In the genomic region with DNA sequence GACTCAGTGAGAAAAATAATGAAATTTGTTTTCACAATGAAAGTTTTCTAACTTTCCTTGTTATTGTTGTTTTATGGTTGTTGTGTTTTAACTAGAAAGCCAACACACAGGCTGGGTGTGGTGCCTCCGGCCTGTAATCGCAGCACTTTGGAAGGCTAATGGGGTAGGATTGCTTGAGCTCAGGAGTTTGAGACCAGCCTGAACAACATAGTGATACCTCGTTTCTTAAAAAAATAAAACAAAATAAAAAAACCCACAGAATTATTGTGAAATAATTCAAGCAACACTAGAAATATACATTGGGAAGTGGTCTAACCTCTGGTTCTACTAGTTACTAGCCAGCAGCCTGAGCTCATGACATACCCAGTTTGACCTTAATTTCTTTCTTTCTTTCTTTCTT, we compare ENCODE assay signal across 14 cellular contexts. TPM values are rescaled to one million over a fixed set of nuclear protein-coding genes. Genes with fewer than 3 reads are reported as not detected.
DNase-seq lines count a peak whose midpoint lies in the region; ATAC-seq and TF ChIP-seq lines count a peak whose summit lies in the region.
"Had no signal": no experiment of that assay in that cellular context is flagged by ENCODE, and none has a peak within 500 bp of the region (broad histone marks: within the 10 kb centered on the region; RNA-seq: fewer than 3 reads in every experiment).

No MANE protein-coding gene starts in this region.

- TF ChIP-seq POLR2A in heart left ventricle (IDR thresholded peaks at IDR 0.05) = no peak

- in situ Hi-C loops in brain microvascular endothelial cell (cut with HindIII; ENCODE audit: low pct_ligation_motif_present, low sequenced_read_pairs) = no loop called here

- H3K36me3 ChIP-seq in heart left ventricle (peaks cover 0 to 23% (median 0%) of the 10 kb centered on the region in 9 donors), brain microvascular endothelial cell (replicated peaks) (no peaks in the 10 kb centered on the region), lower lobe of right lung (no peaks in the 10 kb centered on the region)

- H3K27ac Mint-ChIP-seq in activated T-helper 1 cell treated with anti-CD3 and anti-CD28 coated beads, Interleukin-12 subunit alpha, Interleukin-12 subunit beta, Interleukin-2, Interleukin-4 antibody, amounts not matched to agents 30 ng/mL and 10 ng/mL and 1 ng/mL, durations not matched to agents 14 hours and 24 hours and 36 hours = no peak overlapping the region
- H3K27ac Mint-ChIP-seq: activated CD8-positive, alpha-beta memory T cell treated with anti-CD3 and anti-CD28 coated beads, Interleukin-2, amount 10 ng/mL, durations not matched to agents 7 days and 5 days had no signal

- H3K27ac ChIP-seq in heart left ventricle (peak overlapping the region in 9 of 12 donors; percentile 2 to 95 (median 35)), brain microvascular endothelial cell (peak overlapping the region; percentile 81), lower lobe of right lung (peak overlapping the region; percentile 72)
- H3K27ac ChIP-seq: SK-N-MC had no signal

- intact Hi-C loops in heart left ventricle (cut with DNase I) (no loop called here), cardiac septum (cut with DNase I) (no loop called here), lower lobe of right lung (cut with DNase I) (no loop called here)
- intact Hi-C loops in activated T-helper 1 cell treated with anti-CD3 and anti-CD28 coated beads, Interleukin-12 subunit alpha, Interleukin-12 subunit beta, Interleukin-2, Interleukin-4 antibody, amounts not matched to agents 30 ng/mL and 10 ng/mL and 1 ng/mL, durations not matched to agents 14 hours and 24 hours and 36 hours (cut with micrococcal nuclease) = no loop called here

- H3K9me3 ChIP-seq in heart left ventricle = no peaks in the 10 kb centered on the region
- H3K9me3 ChIP-seq in lower lobe of right lung = no peaks in the 10 kb centered on the region

- H3K27me3 ChIP-seq in heart left ventricle = no peaks in the 10 kb centered on the region
- no peaks in the 10 kb centered on the region for H3K27me3 ChIP-seq in brain microvascular endothelial cell (replicated peaks)
- H3K27me3 ChIP-seq in lower lobe of right lung (ENCODE audit: low read depth) = no peaks in the 10 kb centered on the region

- H3K4me1 ChIP-seq in heart left ventricle (peaks cover 0 to 43% (median 0%) of the 10 kb centered on the region in 12 donors), lower lobe of right lung (peaks cover 16% of the 10 kb centered on the region)

- ATAC-seq in heart left ventricle (peak in 2 of 4 donors; percentile 22 to 56), lower lobe of right lung (peak; percentile 58 to 66), GM19351 (IDR thresholded peaks at IDR 0.05; ENCODE audit: unreplicated experiment) (no peak)
- ATAC-seq: activated CD8-positive, alpha-beta memory T cell treated with anti-CD3 and anti-CD28 coated beads, Interleukin-2, amount 10 ng/mL, durations not matched to agents 7 days and 5 days had no signal

- H3K4me3 Mint-ChIP-seq in activated T-helper 1 cell treated with anti-CD3 and anti-CD28 coated beads, Interleukin-12 subunit alpha, Interleukin-12 subunit beta, Interleukin-2, Interleukin-4 antibody, amounts not matched to agents 30 ng/mL and 10 ng/mL and 1 ng/mL, durations not matched to agents 14 hours and 24 hours and 36 hours = no peak overlapping the region
- H3K4me3 Mint-ChIP-seq: activated CD8-positive, alpha-beta memory T cell treated with anti-CD3 and anti-CD28 coated beads, Interleukin-2, amount 10 ng/mL, durations not matched to agents 7 days and 5 days had no signal

- no peaks in the 10 kb centered on the region for H3K36me3 Mint-ChIP-seq in activated T-helper 1 cell treated with anti-CD3 and anti-CD28 coated beads, Interleukin-12 subunit alpha, Interleukin-12 subunit beta, Interleukin-2, Interleukin-4 antibody, amounts not matched to agents 30 ng/mL and 10 ng/mL and 1 ng/mL, durations not matched to agents 14 hours and 24 hours and 36 hours (ENCODE audit: low read depth)
- H3K36me3 Mint-ChIP-seq: activated CD8-positive, alpha-beta memory T cell treated with anti-CD3 and anti-CD28 coated beads, Interleukin-2, amount 10 ng/mL, durations not matched to agents 7 days and 5 days had no signal

- H3K4me3 ChIP-seq in heart left ventricle (peak overlapping the region in 7 of 12 donors; percentile 1 to 54 (median 23)), brain microvascular endothelial cell (ENCODE audit: low read depth, low read length) (peak overlapping the region; percentile 13), lower lobe of right lung (peak overlapping the region; percentile 10)
- H3K4me3 ChIP-seq: SK-N-MC had no signal

- no peaks in the 10 kb centered on the region for H3K9me3 Mint-ChIP-seq in activated T-helper 1 cell treated with anti-CD3 and anti-CD28 coated beads, Interleukin-12 subunit alpha, Interleukin-12 subunit beta, Interleukin-2, Interleukin-4 antibody, amounts not matched to agents 30 ng/mL and 10 ng/mL and 1 ng/mL, durations not matched to agents 14 hours and 24 hours and 36 hours

- peaks cover 26% of the 10 kb centered on the region for H3K4me1 Mint-ChIP-seq in activated T-helper 1 cell treated with anti-CD3 and anti-CD28 coated beads, Interleukin-12 subunit alpha, Interleukin-12 subunit beta, Interleukin-2, Interleukin-4 antibody, amounts not matched to agents 30 ng/mL and 10 ng/mL and 1 ng/mL, durations not matched to agents 14 hours and 24 hours and 36 hours (ENCODE audit: low read depth)

- TF ChIP-seq CTCF in heart left ventricle (IDR thresholded peaks at IDR 0.05) = no peak
- no peak for TF ChIP-seq CTCF in brain microvascular endothelial cell (IDR thresholded peaks at IDR 0.05; ENCODE audit: low read depth, low read length, missing control alignments)
- TF ChIP-seq CTCF in lower lobe of right lung (IDR thresholded peaks at IDR 0.05) = no peak

- 72 to 78% (median 74%) methylated on average over 3 of the region's 3 CpGs for WGBS in heart left ventricle, 4 donors

- H3K27me3 Mint-ChIP-seq in activated T-helper 1 cell treated with anti-CD3 and anti-CD28 coated beads, Interleukin-12 subunit alpha, Interleukin-12 subunit beta, Interleukin-2, Interleukin-4 antibody, amounts not matched to agents 30 ng/mL and 10 ng/mL and 1 ng/mL, durations not matched to agents 14 hours and 24 hours and 36 hours (ENCODE audit: insufficient read depth) = peaks cover 3% of the 10 kb centered on the region
- H3K27me3 Mint-ChIP-seq: activated CD8-positive, alpha-beta memory T cell treated with anti-CD3 and anti-CD28 coated beads, Interleukin-2, amount 10 ng/mL, durations not matched to agents 7 days and 5 days had no signal

- DNase-seq in heart left ventricle (no peak), cardiac septum (ENCODE audit: low spot score) (no peak), brain microvascular endothelial cell (no peak), lower lobe of right lung (no peak), NCI-H446 (lab: John Stamatoyannopoulos, UW) (no peak), globus pallidus (ENCODE audit: low spot score) (no peak)
- no peak for DNase-seq in activated T-helper 1 cell treated with anti-CD3 and anti-CD28 coated beads, Interleukin-12 subunit alpha, Interleukin-12 subunit beta, Interleukin-2, Interleukin-4 antibody, amounts not matched to agents 30 ng/mL and 10 ng/mL and 1 ng/mL, durations not matched to agents 14 hours and 24 hours and 36 hours (ENCODE audit: low spot score)
- DNase-seq: ACHN; activated CD8-positive, alpha-beta memory T cell treated with anti-CD3 and anti-CD28 coated beads, Interleukin-2, amount 10 ng/mL, durations not matched to agents 7 days and 5 days; glutamatergic neuron; NCI-H1930; stimulated activated CD4-positive, alpha-beta T cell treated with anti-CD3 and anti-CD28 coated beads, Interleukin-2, amount 100 ng/mL, for 48 hours had no signal

RNA-seq across cellular contexts. Expression of gene MILR1, which starts 0.6 kb away (rescaled TPM):
- 10 to 100 TPM in 1 of 9 donors, 1 to 10 TPM in 7, under 1 TPM in 1; 0.95 to 23.0 (median 2.4) TPM for total RNA-seq in heart left ventricle
- polyA plus RNA-seq in heart left ventricle = 1 to 10 TPM; 1.6 to 1.7 TPM
- 3.6 TPM for total RNA-seq in cardiac septum
- total RNA-seq in lower lobe of right lung = 19.6 TPM
- total RNA-seq in activated T-helper 1 cell treated with anti-CD3 and anti-CD28 coated beads, Interleukin-12 subunit alpha, Interleukin-12 subunit beta, Interleukin-2, Interleukin-4 antibody, amounts not matched to agents 30 ng/mL and 10 ng/mL and 1 ng/mL, durations not matched to agents 14 hours and 24 hours and 36 hours = 0.26 and 0.37 TPM in 2 replicates

RNA-seq across cellular contexts. Expression of gene POLG2, which starts 47.3 kb away (rescaled TPM):
- total RNA-seq in heart left ventricle = 1 to 10 TPM; 1.4 to 8.7 (median 5.7) TPM
- polyA plus RNA-seq in heart left ventricle = 1 to 10 TPM; 5.4 to 5.9 TPM
- total RNA-seq in cardiac septum = 8.0 TPM
- total RNA-seq in lower lobe of right lung = 12.0 TPM
- total RNA-seq in activated T-helper 1 cell treated with anti-CD3 and anti-CD28 coated beads, Interleukin-12 subunit alpha, Interleukin-12 subunit beta, Interleukin-2, Interleukin-4 antibody, amounts not matched to agents 30 ng/mL and 10 ng/mL and 1 ng/mL, durations not matched to agents 14 hours and 24 hours and 36 hours = 33.3 and 36.5 TPM in 2 replicates

RNA-seq across cellular contexts. Expression of gene DDX5, which starts 56.5 kb away (rescaled TPM):
- total RNA-seq in heart left ventricle = 100 to 1,000 TPM; 183 to 521 (median 332) TPM
- 100 to 1,000 TPM; 254 to 382 TPM for polyA plus RNA-seq in heart left ventricle
- total RNA-seq in cardiac septum = 443 TPM
- 964 TPM for total RNA-seq in lower lobe of right lung
- 920 and 926 TPM in 2 replicates for total RNA-seq in activated T-helper 1 cell treated with anti-CD3 and anti-CD28 coated beads, Interleukin-12 subunit alpha, Interleukin-12 subunit beta, Interleukin-2, Interleukin-4 antibody, amounts not matched to agents 30 ng/mL and 10 ng/mL and 1 ng/mL, durations not matched to agents 14 hours and 24 hours and 36 hours

RNA-seq across cellular contexts. Expression of gene CEP95, which starts 57.2 kb away (rescaled TPM):
- 10 to 100 TPM in 7 of 9 donors, 1 to 10 TPM in 2; 9.4 to 25.1 (median 13.1) TPM for total RNA-seq in heart left ventricle
- 10 to 100 TPM; 10.6 to 15.4 TPM for polyA plus RNA-seq in heart left ventricle
- total RNA-seq in cardiac septum = 16.4 TPM
- total RNA-seq in lower lobe of right lung = 34.2 TPM
- total RNA-seq in activated T-helper 1 cell treated with anti-CD3 and anti-CD28 coated beads, Interleukin-12 subunit alpha, Interleukin-12 subunit beta, Interleukin-2, Interleukin-4 antibody, amounts not matched to agents 30 ng/mL and 10 ng/mL and 1 ng/mL, durations not matched to agents 14 hours and 24 hours and 36 hours = 42.4 and 46.4 TPM in 2 replicates

RNA-seq across cellular contexts. Expression of gene PECAM1, which starts 58.9 kb away (rescaled TPM):
- 100 to 1,000 TPM in 6 of 9 donors, 10 to 100 TPM in 3; 66.2 to 259 (median 117) TPM for total RNA-seq in heart left ventricle
- polyA plus RNA-seq in heart left ventricle = 10 to 100 TPM; 26.1 to 74.2 TPM
- total RNA-seq in cardiac septum = 117 TPM
- 679 TPM for total RNA-seq in lower lobe of right lung
- 6.9 and 7.4 TPM in 2 replicates for total RNA-seq in activated T-helper 1 cell treated with anti-CD3 and anti-CD28 coated beads, Interleukin-12 subunit alpha, Interleukin-12 subunit beta, Interleukin-2, Interleukin-4 antibody, amounts not matched to agents 30 ng/mL and 10 ng/mL and 1 ng/mL, durations not matched to agents 14 hours and 24 hours and 36 hours
